In genomic region chr12:19885987-19886804, GRCh38 we compare ENCODE assay signal across 1 cellular context.
TF ChIP-seq lines count a peak whose summit lies in the region.

No MANE protein-coding gene starts in this region.

TF ChIP-seq in liver, 16 proteins besides CTCF, POLR2A, EP300 and RAD21 (continued from another document):
- TF ChIP-seq MAX (IDR thresholded peaks at IDR 0.05): peak; percentile 71
- TF ChIP-seq ZBTB33 (IDR thresholded peaks at IDR 0.05): peak; percentile 78
- TF ChIP-seq REST (IDR thresholded peaks at IDR 0.05): no peak
- no peak for TF ChIP-seq ATF3 (IDR thresholded peaks at IDR 0.05)
- peak; percentile 84 for TF ChIP-seq HNF4G (IDR thresholded peaks at IDR 0.05)
- no peak for TF ChIP-seq EGR1 (IDR thresholded peaks at IDR 0.05; ENCODE audit: low read depth in 2 of 2)
- TF ChIP-seq FOXA1 (IDR thresholded peaks at IDR 0.05): peak; percentile 35
- peak; percentile 94 to 95 for TF ChIP-seq HNF4A (conservative IDR thresholded peaks at IDR 0.05)
- TF ChIP-seq GABPA (IDR thresholded peaks at IDR 0.05 in 1 of 2, conservative IDR thresholded peaks at IDR 0.05 in 1 of 2): no peak
- TF ChIP-seq NR2F2 (IDR thresholded peaks at IDR 0.05): no peak
TF ChIP-seq in liver: peak in this region for 10.
